ENCODE assay signal across 1 cellular context in the genomic region with DNA sequence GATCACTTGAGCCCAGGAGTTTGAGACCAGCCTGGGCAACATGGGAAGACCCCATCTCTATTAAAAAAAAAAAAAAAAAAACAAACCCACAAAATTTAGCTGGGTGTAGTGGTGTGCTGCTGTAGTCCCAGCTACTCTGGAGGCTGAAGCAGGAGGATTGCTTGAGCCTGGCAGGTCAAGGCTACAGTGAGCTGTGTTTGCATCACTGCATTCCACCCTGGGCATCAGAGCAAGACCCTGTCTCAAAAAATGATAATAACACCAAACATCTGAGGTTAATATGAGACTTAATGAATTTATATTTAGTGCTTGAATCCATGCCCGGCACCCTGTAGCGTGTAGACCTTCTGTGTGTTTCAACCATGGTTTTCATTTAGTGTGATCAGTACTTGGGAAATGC.
A peak's percentile ranks its signal among the peaks of the same experiment; 100 is the strongest.
TF ChIP-seq lines count a peak whose summit lies in the region.

No MANE protein-coding gene starts in this region.

TF ChIP-seq in HepG2, 621 proteins besides CTCF, POLR2A, EP300 and RAD21 (continued from another document):
- TF ChIP-seq ZNF770 (CRISPR knock-in tag; IDR thresholded peaks at IDR 0.05) (peak; percentile 87), E2F5 (CRISPR knock-in tag; conservative IDR thresholded peaks at IDR 0.05) (no peak), NONO (IDR thresholded peaks at IDR 0.05) (no peak), NONO (CRISPR knock-in tag; conservative IDR thresholded peaks at IDR 0.05) (no peak), NFYB (CRISPR knock-in tag; IDR thresholded peaks at IDR 0.05) (no peak), ZNF121 (CRISPR knock-in tag; IDR thresholded peaks at IDR 0.05) (peak; percentile 85)
- TF ChIP-seq, protein P1, sequence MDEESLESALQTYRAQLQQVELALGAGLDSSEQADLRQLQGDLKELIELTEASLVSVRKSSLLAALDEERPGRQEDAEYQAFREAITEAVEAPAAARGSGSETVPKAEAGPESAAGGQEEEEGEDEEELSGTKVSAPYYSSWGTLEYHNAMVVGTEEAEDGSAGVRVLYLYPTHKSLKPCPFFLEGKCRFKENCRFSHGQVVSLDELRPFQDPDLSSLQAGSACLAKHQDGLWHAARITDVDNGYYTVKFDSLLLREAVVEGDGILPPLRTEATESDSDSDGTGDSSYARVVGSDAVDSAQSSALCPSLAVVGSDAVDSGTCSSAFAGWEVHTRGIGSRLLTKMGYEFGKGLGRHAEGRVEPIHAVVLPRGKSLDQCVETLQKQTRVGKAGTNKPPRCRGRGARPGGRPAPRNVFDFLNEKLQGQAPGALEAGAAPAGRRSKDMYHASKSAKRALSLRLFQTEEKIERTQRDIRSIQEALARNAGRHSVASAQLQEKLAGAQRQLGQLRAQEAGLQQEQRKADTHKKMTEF (CRISPR knock-in tag; IDR thresholded peaks at IDR 0.05) = no peak
TF ChIP-seq in HepG2: peak in this region for 2.
